Comparison of ENCODE assay signal across 13 cellular contexts in genomic region chr2:71101656-71102055, GRCh38. TPM values are rescaled to one million over a fixed set of nuclear protein-coding genes. Genes with fewer than 3 reads are reported as not detected.
DNase-seq lines count a peak whose midpoint lies in the region; ATAC-seq and TF ChIP-seq lines count a peak whose summit lies in the region.
"Had no signal": no experiment of that assay in that cellular context is flagged by ENCODE, and none has a peak within 500 bp of the region (broad histone marks: within the 10 kb centered on the region; RNA-seq: fewer than 3 reads in every experiment).

No MANE protein-coding gene starts in this region.

- 36 to 39% methylated on average over 2 of the region's 2 CpGs for WGBS in gastroesophageal sphincter (ENCODE audit: low coverage in 1 of 2), 2 donors

- H3K9me3 Mint-ChIP-seq in osteocyte (ENCODE audit: unreplicated experiment) (peaks cover 10% of the 10 kb centered on the region), mesothelial cell of epicardium (peaks cover 13% of the 10 kb centered on the region)
- H3K9me3 Mint-ChIP-seq in activated CD4-positive, alpha-beta T cell treated with anti-CD3 and anti-CD28 coated beads, Interleukin-2, amount 10 ng/mL, durations not matched to agents 7 days and 5 days: peaks cover 5% of the 10 kb centered on the region
- H3K9me3 Mint-ChIP-seq: stimulated activated naive CD8-positive, alpha-beta T cell treated with anti-CD3 and anti-CD28 coated beads, Interleukin-15, Interleukin-2, amounts not matched to agents 100 ng/mL and 50 ng/mL, for 24 hours had no signal

- TF ChIP-seq EP300 in gastroesophageal sphincter (IDR thresholded peaks at IDR 0.05): no peak

- POLR2A ChIA-PET in activated CD4-positive, alpha-beta T cell treated with anti-CD3 and anti-CD28 coated beads, Interleukin-2, amount 10 ng/mL, durations not matched to agents 7 days and 5 days (lab: Charles Lee): no interaction called here

- H3K27me3 ChIP-seq in gastroesophageal sphincter: no peaks in the 10 kb centered on the region
- H3K27me3 ChIP-seq: colonic mucosa had no signal

- no peak overlapping the region for H3K4me3 ChIP-seq in gastroesophageal sphincter
- H3K4me3 ChIP-seq: colonic mucosa had no signal

- no peaks in the 10 kb centered on the region for H3K9me3 ChIP-seq in gastroesophageal sphincter
- H3K9me3 ChIP-seq: colonic mucosa had no signal

- H3K36me3 ChIP-seq in gastroesophageal sphincter: no peaks in the 10 kb centered on the region
- H3K36me3 ChIP-seq: colonic mucosa had no signal

- DNase-seq in GDM1 (lab: John Stamatoyannopoulos, UW): peak; percentile 24
- DNase-seq in NCI-H226: peak; percentile 3
- DNase-seq in epithelial cell of prostate (ENCODE audit: low read depth, low spot score): peak; percentile 39
- no peak for DNase-seq in osteocyte (ENCODE audit: extremely low spot score, unreplicated experiment)
- no peak for DNase-seq in mesothelial cell of epicardium (ENCODE audit: low spot score in 2 of 2, unreplicated experiment in 2 of 2)
- DNase-seq in stimulated activated CD4-positive, alpha-beta T cell treated with anti-CD3 and anti-CD28 coated beads, Interleukin-4, amount 100 ng/mL, for 24 hours: no peak
- DNase-seq in activated CD4-positive, alpha-beta T cell treated with anti-CD3 and anti-CD28 coated beads, Interleukin-2, amount 10 ng/mL, durations not matched to agents 7 days and 5 days: no peak
- DNase-seq: colonic mucosa; naive thymus-derived CD8-positive, alpha-beta T cell; NCI-H2029 treated with DMSO at 0.1 percent for 48 hours had no signal

- peaks cover 10% of the 10 kb centered on the region for H3K4me1 Mint-ChIP-seq in osteocyte (ENCODE audit: unreplicated experiment)
- H3K4me1 Mint-ChIP-seq in mesothelial cell of epicardium: no peaks in the 10 kb centered on the region
- H3K4me1 Mint-ChIP-seq in activated CD4-positive, alpha-beta T cell treated with anti-CD3 and anti-CD28 coated beads, Interleukin-2, amount 10 ng/mL, durations not matched to agents 7 days and 5 days: peaks cover 5% of the 10 kb centered on the region

- ATAC-seq in gastroesophageal sphincter: no peak
- ATAC-seq: naive thymus-derived CD8-positive, alpha-beta T cell; WTC11 had no signal

- no peak overlapping the region for H3K4me3 Mint-ChIP-seq in osteocyte (ENCODE audit: unreplicated experiment)
- no peak overlapping the region for H3K4me3 Mint-ChIP-seq in mesothelial cell of epicardium
- H3K4me3 Mint-ChIP-seq in activated CD4-positive, alpha-beta T cell treated with anti-CD3 and anti-CD28 coated beads, Interleukin-2, amount 10 ng/mL, durations not matched to agents 7 days and 5 days: no peak overlapping the region
- H3K4me3 Mint-ChIP-seq: naive thymus-derived CD8-positive, alpha-beta T cell; stimulated activated naive CD8-positive, alpha-beta T cell treated with anti-CD3 and anti-CD28 coated beads, Interleukin-15, Interleukin-2, amounts not matched to agents 100 ng/mL and 50 ng/mL, for 24 hours; WTC11 had no signal

- TF ChIP-seq POLR2A in gastroesophageal sphincter (IDR thresholded peaks at IDR 0.05): no peak

- CTCF ChIA-PET in activated CD4-positive, alpha-beta T cell treated with anti-CD3 and anti-CD28 coated beads, Interleukin-2, amount 10 ng/mL, durations not matched to agents 7 days and 5 days (lab: Charles Lee): interaction anchor here (2.2 kb wide), 1 partner anchor 9 kb away, joined by 13 read pairs; no protein-coding TSS in a partner anchor

- H3K27me3 Mint-ChIP-seq in osteocyte (ENCODE audit: unreplicated experiment) (peaks cover 9% of the 10 kb centered on the region), mesothelial cell of epicardium (ENCODE audit: low read depth) (peaks cover 4% of the 10 kb centered on the region)
- peaks cover 4% of the 10 kb centered on the region for H3K27me3 Mint-ChIP-seq in activated CD4-positive, alpha-beta T cell treated with anti-CD3 and anti-CD28 coated beads, Interleukin-2, amount 10 ng/mL, durations not matched to agents 7 days and 5 days

- TF ChIP-seq CTCF in osteocyte (IDR thresholded peaks at IDR 0.05) (no peak), gastroesophageal sphincter (IDR thresholded peaks at IDR 0.05) (no peak), mesothelial cell of epicardium (IDR thresholded peaks at IDR 0.05; ENCODE audit: unreplicated experiment) (no peak)

- H3K36me3 Mint-ChIP-seq in osteocyte (ENCODE audit: unreplicated experiment): no peaks in the 10 kb centered on the region
- H3K36me3 Mint-ChIP-seq in mesothelial cell of epicardium: no peaks in the 10 kb centered on the region
- H3K36me3 Mint-ChIP-seq in activated CD4-positive, alpha-beta T cell treated with anti-CD3 and anti-CD28 coated beads, Interleukin-2, amount 10 ng/mL, durations not matched to agents 7 days and 5 days (ENCODE audit: low read depth): no peaks in the 10 kb centered on the region
- H3K36me3 Mint-ChIP-seq: naive thymus-derived CD8-positive, alpha-beta T cell; WTC11 had no signal

- peak overlapping the region; percentile 38 for H3K27ac Mint-ChIP-seq in osteocyte (ENCODE audit: unreplicated experiment)
- no peak overlapping the region for H3K27ac Mint-ChIP-seq in mesothelial cell of epicardium
- no peak overlapping the region for H3K27ac Mint-ChIP-seq in activated CD4-positive, alpha-beta T cell treated with anti-CD3 and anti-CD28 coated beads, Interleukin-2, amount 10 ng/mL, durations not matched to agents 7 days and 5 days
- H3K27ac Mint-ChIP-seq: naive thymus-derived CD8-positive, alpha-beta T cell; stimulated activated naive CD8-positive, alpha-beta T cell treated with anti-CD3 and anti-CD28 coated beads, Interleukin-15, Interleukin-2, amounts not matched to agents 100 ng/mL and 50 ng/mL, for 24 hours; WTC11 had no signal

- no peaks in the 10 kb centered on the region for H3K4me1 ChIP-seq in gastroesophageal sphincter
- H3K4me1 ChIP-seq: colonic mucosa had no signal

- H3K27ac ChIP-seq in epithelial cell of prostate (peak overlapping the region; percentile 31), gastroesophageal sphincter (no peak overlapping the region)
- H3K27ac ChIP-seq: colonic mucosa had no signal

RNA-seq across cellular contexts. Expression of gene MCEE, which starts 28.4 kb away (rescaled TPM):
- 18.2 and 19.0 TPM in 2 replicates for total RNA-seq in osteocyte
- total RNA-seq in gastroesophageal sphincter: 10 to 100 TPM; 11.9 to 23.7 (median 19.1) TPM
- 17.0 to 17.8 TPM (median 17.4 TPM) in 3 replicates for total RNA-seq in mesothelial cell of epicardium
- total RNA-seq in activated CD4-positive, alpha-beta T cell treated with anti-CD3 and anti-CD28 coated beads, Interleukin-2, amount 10 ng/mL, durations not matched to agents 7 days and 5 days: 10 to 100 TPM; 13.5 to 15.3 TPM

RNA-seq across cellular contexts. Expression of gene MPHOSPH10, which starts 28.8 kb away (rescaled TPM):
- total RNA-seq in osteocyte (36.3 and 38.6 TPM in 2 replicates), gastroesophageal sphincter (10 to 100 TPM; 16.2 to 24.6 (median 22.1) TPM), mesothelial cell of epicardium (34.3 to 36.5 TPM (median 35.1 TPM) in 3 replicates)
- total RNA-seq in activated CD4-positive, alpha-beta T cell treated with anti-CD3 and anti-CD28 coated beads, Interleukin-2, amount 10 ng/mL, durations not matched to agents 7 days and 5 days: 10 to 100 TPM; 36.4 to 44.1 TPM

RNA-seq across cellular contexts. Expression of gene NAGK, which starts 33.2 kb away (rescaled TPM):
- total RNA-seq in osteocyte (157 and 161 TPM in 2 replicates), gastroesophageal sphincter (10 to 100 TPM; 46.7 to 93.8 (median 66.1) TPM), mesothelial cell of epicardium (90.5 to 98.4 TPM (median 96.2 TPM) in 3 replicates)
- 10 to 100 TPM; 81.1 to 83.6 TPM for total RNA-seq in activated CD4-positive, alpha-beta T cell treated with anti-CD3 and anti-CD28 coated beads, Interleukin-2, amount 10 ng/mL, durations not matched to agents 7 days and 5 days

Comparison
In these comparisons a context has a peak if more than half of its experiments do, and no peak if none do; other contexts are left out.
1. DNase-seq: peak in GDM1 (single experiment), NCI-H226 (single experiment) and epithelial cell of prostate (single experiment); none in osteocyte (single experiment), mesothelial cell of epicardium (0 of 2), stimulated activated CD4-positive, alpha-beta T cell treated with anti-CD3 and anti-CD28 coated beads, Interleukin-4, amount 100 ng/mL, for 24 hours (single experiment) and activated CD4-positive, alpha-beta T cell treated with anti-CD3 and anti-CD28 coated beads, Interleukin-2, amount 10 ng/mL, durations not matched to agents 7 days and 5 days (single experiment).